22 cellular contexts compared by ENCODE assay signal in genomic region chr19:29372461-29372860, GRCh38.
"Had no signal": no experiment of that assay in that cellular context is flagged by ENCODE, and none has a peak within 500 bp of the region (broad histone marks: within the 10 kb centered on the region; RNA-seq: fewer than 3 reads in every experiment).

No MANE protein-coding gene starts in this region.

- H3K4me3 Mint-ChIP-seq: activated B cell treated with CpG ODN at 0.5 μM for 24 hours; activated CD4-positive, alpha-beta memory T cell treated with anti-CD3 and anti-CD28 coated beads for 36 hours; activated naive CD4-positive, alpha-beta T cell treated with anti-CD3 and anti-CD28 coated beads for 36 hours; activated naive CD8-positive, alpha-beta T cell treated with anti-CD3 and anti-CD28 coated beads, Interleukin-2, amount 50 U/mL, for 24 hours; activated T-cell treated with anti-CD3 and anti-CD28 coated beads, Interleukin-2, amount 50 U/mL, for 4 hours; nephron progenitor cell; stimulated activated effector memory CD8-positive, alpha-beta T cell treated with anti-CD3 and anti-CD28 coated beads, Interleukin-12 subunit alpha, Interleukin-12 subunit beta, amount 100 ng/mL, for 72 hours; T-helper 2 cell treated with Interferon-gamma antibody and Interleukin-4, amounts not matched to agents 5 μg/mL and 100 μg/mL, for 36 hours had no signal

- H3K36me3 Mint-ChIP-seq: activated CD4-positive, alpha-beta memory T cell treated with anti-CD3 and anti-CD28 coated beads for 36 hours; stimulated activated effector memory CD8-positive, alpha-beta T cell treated with anti-CD3 and anti-CD28 coated beads, Interleukin-12 subunit alpha, Interleukin-12 subunit beta, amount 100 ng/mL, for 72 hours had no signal

- DNase-seq: activated B cell treated with CpG ODN at 0.5 μM for 24 hours; activated CD4-positive, alpha-beta memory T cell treated with anti-CD3 and anti-CD28 coated beads for 36 hours; activated CD4-positive, alpha-beta T cell treated with anti-CD3 and anti-CD28 coated beads for 4 hours; activated naive CD4-positive, alpha-beta T cell treated with anti-CD3 and anti-CD28 coated beads for 36 hours; activated naive CD8-positive, alpha-beta T cell treated with anti-CD3 and anti-CD28 coated beads, Interleukin-2, amount 50 U/mL, for 24 hours; activated T-cell treated with anti-CD3 and anti-CD28 coated beads, Interleukin-2, amount 50 U/mL, for 4 hours; aorta; brain microvascular endothelial cell; central memory CD4-positive, alpha-beta T cell; colonic mucosa; heart right ventricle; nephron progenitor cell; occipital lobe; stimulated activated CD4-positive, alpha-beta T cell treated with anti-CD3 and anti-CD28 coated beads, Interleukin-4, amount 100 ng/mL, for 1 hour; stomach; trophoblast cell had no signal

- H3K9me3 Mint-ChIP-seq: activated CD4-positive, alpha-beta memory T cell treated with anti-CD3 and anti-CD28 coated beads for 36 hours; activated naive CD4-positive, alpha-beta T cell treated with anti-CD3 and anti-CD28 coated beads for 36 hours; activated naive CD8-positive, alpha-beta T cell treated with anti-CD3 and anti-CD28 coated beads, Interleukin-2, amount 50 U/mL, for 24 hours; activated T-cell treated with anti-CD3 and anti-CD28 coated beads, Interleukin-2, amount 50 U/mL, for 4 hours; nephron progenitor cell; stimulated activated effector memory CD8-positive, alpha-beta T cell treated with anti-CD3 and anti-CD28 coated beads, Interleukin-12 subunit alpha, Interleukin-12 subunit beta, amount 100 ng/mL, for 72 hours; T-helper 2 cell treated with Interferon-gamma antibody and Interleukin-4, amounts not matched to agents 5 μg/mL and 100 μg/mL, for 36 hours had no signal

- H3K4me1 Mint-ChIP-seq: activated B cell treated with CpG ODN at 0.5 μM for 24 hours; activated naive CD8-positive, alpha-beta T cell treated with anti-CD3 and anti-CD28 coated beads, Interleukin-2, amount 50 U/mL, for 24 hours; stimulated activated effector memory CD8-positive, alpha-beta T cell treated with anti-CD3 and anti-CD28 coated beads, Interleukin-12 subunit alpha, Interleukin-12 subunit beta, amount 100 ng/mL, for 72 hours had no signal

- H3K27ac Mint-ChIP-seq: activated B cell treated with CpG ODN at 0.5 μM for 24 hours; activated CD4-positive, alpha-beta memory T cell treated with anti-CD3 and anti-CD28 coated beads for 36 hours; activated naive CD4-positive, alpha-beta T cell treated with anti-CD3 and anti-CD28 coated beads for 36 hours; activated naive CD8-positive, alpha-beta T cell treated with anti-CD3 and anti-CD28 coated beads, Interleukin-2, amount 50 U/mL, for 24 hours; nephron progenitor cell; progenitor cell of endocrine pancreas; stimulated activated effector memory CD8-positive, alpha-beta T cell treated with anti-CD3 and anti-CD28 coated beads, Interleukin-12 subunit alpha, Interleukin-12 subunit beta, amount 100 ng/mL, for 72 hours; T-helper 2 cell treated with Interferon-gamma antibody and Interleukin-4, amounts not matched to agents 5 μg/mL and 100 μg/mL, for 36 hours had no signal

- ATAC-seq: activated naive CD8-positive, alpha-beta T cell treated with anti-CD3 and anti-CD28 coated beads, Interleukin-2, amount 50 U/mL, for 24 hours; activated T-cell treated with anti-CD3 and anti-CD28 coated beads, Interleukin-2, amount 50 U/mL, for 4 hours; esophagus mucosa; gastroesophageal sphincter; heart right ventricle; sciatic nerve; stimulated activated effector memory CD8-positive, alpha-beta T cell treated with anti-CD3 and anti-CD28 coated beads, Interleukin-12 subunit alpha, Interleukin-12 subunit beta, amount 100 ng/mL, for 72 hours had no signal
